In genomic region chr15:45205192-45205591, GRCh38 we compare ENCODE assay signal across 8 cellular contexts. TPM values are rescaled to one million over a fixed set of nuclear protein-coding genes. Genes with fewer than 3 reads are reported as not detected.
A peak's percentile ranks its signal among the peaks of the same experiment; 100 is the strongest.
DNase-seq lines count a peak whose midpoint lies in the region; ATAC-seq, FAIRE-seq and TF ChIP-seq lines count a peak whose summit lies in the region.

No MANE protein-coding gene starts in this region.

- H3K27ac Mint-ChIP-seq in T-helper 17 cell: no peak overlapping the region
- H3K27ac Mint-ChIP-seq in stimulated activated naive B cell treated with anti-CD40 and anti-IgM and Interleukin-4, amounts not matched to agents 10 μg/mL and 1 μg/mL and 100 μg/mL, for 72 hours: no peak overlapping the region

- H3K4me1 ChIP-seq in heart right ventricle: peaks cover 0 to 28% (median 14%) of the 10 kb centered on the region in 9 donors
- peaks cover 0 to 2% of the 10 kb centered on the region in 2 experiments; a peak in 2 of 5 replicates for H3K4me1 ChIP-seq in K562 (replicated peaks in 1 of 2; ENCODE audit: control insufficient read depth in 2 of 2, insufficient read depth in 2 of 2, low read length in 2 of 2)

- H3K27me3 Mint-ChIP-seq in T-helper 17 cell: peaks cover 24% of the 10 kb centered on the region
- peaks cover 18 to 23% of the 10 kb centered on the region in 2 donors for H3K27me3 Mint-ChIP-seq in stimulated activated naive B cell treated with anti-CD40 and anti-IgM and Interleukin-4, amounts not matched to agents 10 μg/mL and 1 μg/mL and 100 μg/mL, for 72 hours

- in situ Hi-C loops in K562 (cut with MboI): loop anchor here (5.0 kb wide), 1 partner anchor 247 kb away; no protein-coding TSS in a partner anchor

- no peaks in the 10 kb centered on the region for H3K79me2 ChIP-seq in K562 (ENCODE audit: control insufficient read depth, insufficient read depth, low read length)

- H3K4me3 ChIP-seq in heart right ventricle (no peak overlapping the region), K562 (no peak overlapping the region)

- H2AFZ ChIP-seq in K562 (ENCODE audit: low read depth, low read length): no peak overlapping the region; the same call in 1 of the 2 replicates

- H3K9me1 ChIP-seq in K562 (ENCODE audit: control insufficient read depth, insufficient read depth, low read length): no peaks in the 10 kb centered on the region

- H4K20me1 ChIP-seq in K562 (replicated peaks; ENCODE audit: control insufficient read depth, insufficient read depth, low read length): no peaks in the 10 kb centered on the region

- H3K4me2 ChIP-seq in K562 (ENCODE audit: insufficient read depth, low read length): no peak overlapping the region; the same call in 1 of the 2 replicates

- H3K4me1 Mint-ChIP-seq in T-helper 17 cell: peaks cover 6% of the 10 kb centered on the region
- peaks cover 0 to 8% of the 10 kb centered on the region in 2 donors for H3K4me1 Mint-ChIP-seq in stimulated activated naive B cell treated with anti-CD40 and anti-IgM and Interleukin-4, amounts not matched to agents 10 μg/mL and 1 μg/mL and 100 μg/mL, for 72 hours

- DNase-seq in heart right ventricle (peak in 1 of 2 donors; percentile 57), Right ventricle myocardium superior (no peak), NCI-H1092 (lab: John Stamatoyannopoulos, UW) (peak; percentile 50), T-helper 17 cell (peak in 2 of 3 donors; percentile 23 to 48), K562 (ENCODE audit: extremely low read depth in 1 of 4, low spot score in 3 of 4) (peak; percentile 45 to 79 (median 62)), left kidney (ENCODE audit: low read depth, low spot score) (peak; percentile 86)
- peak; percentile 44 for DNase-seq in stimulated activated naive B cell treated with anti-CD40 and anti-IgM and Interleukin-4, amounts not matched to agents 10 μg/mL and 1 μg/mL and 100 μg/mL, for 72 hours

- no peak for TF ChIP-seq EP300 in K562 (IDR thresholded peaks at IDR 0.05; ENCODE audit: low read length)

- intact Hi-C loops in heart right ventricle (cut with DNase I) (loop anchor here in 2 of 10 donors (5.0 kb wide), 1 partner anchor 67 kb away; no protein-coding TSS in a partner anchor), Right ventricle myocardium superior (cut with DNase I) (no loop called here), K562 (cut with micrococcal nuclease) (loop anchor here (1.0 kb wide), 3 partner anchors 42 to 252 kb away; no protein-coding TSS in a partner anchor)

- no peak overlapping the region for H3K4me3 Mint-ChIP-seq in T-helper 17 cell
- no peak overlapping the region for H3K4me3 Mint-ChIP-seq in stimulated activated naive B cell treated with anti-CD40 and anti-IgM and Interleukin-4, amounts not matched to agents 10 μg/mL and 1 μg/mL and 100 μg/mL, for 72 hours

- H3K36me3 ChIP-seq in heart right ventricle: no peaks in the 10 kb centered on the region
- no peaks in the 10 kb centered on the region for H3K36me3 ChIP-seq in K562 (ENCODE audit: control insufficient read depth, insufficient read depth, low read length)

- H3K27me3 ChIP-seq in heart right ventricle (no peaks in the 10 kb centered on the region), K562 (ENCODE audit: control insufficient read depth in 2 of 2, insufficient read depth in 2 of 2, low read length in 2 of 2) (peaks cover 2 to 4% of the 10 kb centered on the region in 2 experiments; a peak in 1 of 5 replicates)

- BruUV-seq in K562 (replicated peaks; lab: Mats Ljungman, UMichigan): no TSS peak

- peaks cover 4% of the 10 kb centered on the region for H3K36me3 Mint-ChIP-seq in T-helper 17 cell (ENCODE audit: low read depth)
- H3K36me3 Mint-ChIP-seq in stimulated activated naive B cell treated with anti-CD40 and anti-IgM and Interleukin-4, amounts not matched to agents 10 μg/mL and 1 μg/mL and 100 μg/mL, for 72 hours: no peaks in the 10 kb centered on the region

- no peak for ATAC-seq in heart right ventricle
- no peak for ATAC-seq in Right ventricle myocardium superior (ENCODE audit: poor library complexity)
- ATAC-seq in T-helper 17 cell: peak; percentile 10
- ATAC-seq in K562: peak; percentile 68
- peak; percentile 12 to 14 for ATAC-seq in stimulated activated naive B cell treated with anti-CD40 and anti-IgM and Interleukin-4, amounts not matched to agents 10 μg/mL and 1 μg/mL and 100 μg/mL, for 72 hours (replicated peaks)
- ATAC-seq in HG03469 (IDR thresholded peaks at IDR 0.05; ENCODE audit: unreplicated experiment): no peak

- TF ChIP-seq CTCF in heart right ventricle (IDR thresholded peaks at IDR 0.05) (peak; percentile 56 to 82 (median 74)), K562 (IDR thresholded peaks at IDR 0.05 in 2 of 3, conservative IDR thresholded peaks at IDR 0.05 in 1 of 3; ENCODE audit: insufficient read depth in 2 of 3, low read depth in 1 of 3, low read length in 3 of 3) (peak; percentile 89 to 97 (median 95))

- peak; percentile 83 for FAIRE-seq in K562 (lab: Jason Lieb, UNC)

- TF ChIP-seq POLR2A in K562 (conservative IDR thresholded peaks at IDR 0.05): no peak

- CTCF ChIA-PET in K562 (lab: Yijun Ruan, JAX; ENCODE audit: low intra/inter-chr PET ratio): interaction anchor here (0.9 to 3.4 kb wide), 3 partner anchors 63 to 406 kb away, joined by 3 to 33 read pairs (median 7); no protein-coding TSS in a partner anchor

- H3K9me3 ChIP-seq in heart right ventricle: no peaks in the 10 kb centered on the region
- no peaks in the 10 kb centered on the region for H3K9me3 ChIP-seq in T-helper 17 cell (ENCODE audit: control insufficient read depth, low read length, poor library complexity, severe bottlenecking)
- no peaks in the 10 kb centered on the region for H3K9me3 ChIP-seq in K562 (replicated peaks; ENCODE audit: control insufficient read depth, insufficient read depth, low read depth, low read length)

- no peaks in the 10 kb centered on the region for H3K9me3 Mint-ChIP-seq in stimulated activated naive B cell treated with anti-CD40 and anti-IgM and Interleukin-4, amounts not matched to agents 10 μg/mL and 1 μg/mL and 100 μg/mL, for 72 hours

- POLR2A ChIA-PET in K562 (lab: Yijun Ruan, JAX): interaction anchor here (0.6 kb wide), 1 partner anchor 13 kb away, joined by 3 read pairs; no protein-coding TSS in a partner anchor

- 0 to 4% methylated on average over 2 of the region's 2 CpGs for WGBS in heart right ventricle, 2 donors
- 4% methylated on average over 2 of the region's 2 CpGs for WGBS in K562 (ENCODE audit: insufficient coverage, low coverage, missing lambda C conversion rate)

- no peak overlapping the region for H3K9ac ChIP-seq in K562 (ENCODE audit: insufficient read depth in 1 of 2, low read depth in 2 of 2, low read length in 2 of 2)

- peak overlapping the region in 1 of 10 donors; percentile 45 for H3K27ac ChIP-seq in heart right ventricle
- no peak overlapping the region for H3K27ac ChIP-seq in K562 (ENCODE audit: extremely low read depth, low read depth, low read length)

- peak; percentile 70 to 86 for TF ChIP-seq RAD21 in K562 (CRISPR knock-in tag; conservative IDR thresholded peaks at IDR 0.05 in 1 of 2, IDR thresholded peaks at IDR 0.05 in 1 of 2)

TF ChIP-seq in K562, 482 proteins besides CTCF, POLR2A, EP300 and RAD21 (continues in another document):
- TF ChIP-seq ELF4 (CRISPR knock-in tag; IDR thresholded peaks at IDR 0.05): no peak
- TF ChIP-seq BHLHE40 (IDR thresholded peaks at IDR 0.05; ENCODE audit: low read length): 0 out of 2 replicates have a peak, but pooled peaks have one; percentile 21
- TF ChIP-seq FOXA3 (CRISPR knock-in tag; conservative IDR thresholded peaks at IDR 0.05 in 1 of 2, IDR thresholded peaks at IDR 0.05 in 1 of 2): no peak
- no peak for TF ChIP-seq XRCC3 (IDR thresholded peaks at IDR 0.05)

RNA-seq across cellular contexts. Expression of gene SHF, which starts 17.4 kb away (rescaled TPM):
- 1 to 10 TPM; 3.6 to 8.4 (median 5.6) TPM for total RNA-seq in heart right ventricle
- polyA plus RNA-seq in heart right ventricle: 1 to 10 TPM; 2.4 to 5.8 TPM
- total RNA-seq in Right ventricle myocardium superior: 3.3 TPM
- 1 to 10 TPM; 2.0 to 2.8 TPM for total RNA-seq in T-helper 17 cell
- 3.0 and 6.7 TPM in 2 replicates for total RNA-seq in K562 (2011; cell fraction: chromatin; rRNA removed; ENCODE audit: low replicate concordance)
- 1.7 and 5.3 TPM in 2 replicates for total RNA-seq in K562 (2011; cell fraction: nucleolus; rRNA removed)
- 2.5 and 6.9 TPM in 2 replicates for total RNA-seq in K562 (2011; cell fraction: nucleoplasm; rRNA removed)
- total RNA-seq in K562 (2014; rRNA removed): 0.54 and 1.1 TPM in 2 replicates
- 0.51 and 0.80 TPM in 2 replicates for total RNA-seq in K562 (2014; rRNA removed; fragmentation: Illumina TruSeq; extraction: Trizol)
- 0.62 and 0.68 TPM in 2 replicates for total RNA-seq in K562 (2015; rRNA removed; fragmentation: Illumina TruSeq; extraction: Trizol)
- 1.3 and 1.4 TPM in 2 replicates for total RNA-seq in K562 (2021)
- polyA plus RNA-seq in K562 (2011; rRNA removed): 0.74 and 2.2 TPM in 2 replicates
- polyA plus RNA-seq in K562 (2011; cell fraction: cytosol; rRNA removed): 0.65 and 2.4 TPM in 2 replicates
- 1.4 and 4.0 TPM in 2 replicates for polyA plus RNA-seq in K562 (2011; cell fraction: nucleus; rRNA removed)
- 1.2 and 1.5 TPM in 2 replicates for polyA plus RNA-seq in K562 (2012)
- polyA plus RNA-seq in K562 (2014; fragmentation: Illumina TruSeq; extraction: Trizol): 0.95 and 1.2 TPM in 2 replicates
- polyA plus RNA-seq in K562 (2014; fragmentation: Nextera tagmentation; extraction: Ambion mirVana): not detected
- 0.66 and 0.85 TPM in 2 replicates for polyA plus RNA-seq in K562 (2014; rRNA removed)
- 0.36 and 2.0 TPM in 2 replicates for polyA minus RNA-seq in K562 (2011; rRNA and poly(A)+ RNA removed)
- polyA minus RNA-seq in K562 (2011; cell fraction: cytosol; rRNA and poly(A)+ RNA removed): 1.5 and 2.7 TPM in 2 replicates
- polyA minus RNA-seq in K562 (2011; cell fraction: nucleus; rRNA and poly(A)+ RNA removed): 3.0 and 4.2 TPM in 2 replicates

RNA-seq across cellular contexts. Expression of gene SLC28A2, which starts 46.8 kb away (rescaled TPM):
- not detected for total RNA-seq in heart right ventricle
- polyA plus RNA-seq in heart right ventricle: not detected
- not detected for total RNA-seq in Right ventricle myocardium superior
- total RNA-seq in T-helper 17 cell: not detected
- total RNA-seq in K562 (2011; cell fraction: chromatin; rRNA removed; ENCODE audit: low replicate concordance): not detected in 2 replicates
- total RNA-seq in K562 (2011; cell fraction: nucleolus; rRNA removed): not detected in 2 replicates
- total RNA-seq in K562 (2011; cell fraction: nucleoplasm; rRNA removed): not detected in 2 replicates
- total RNA-seq in K562 (2014; rRNA removed): not detected in 2 replicates
- total RNA-seq in K562 (2014; rRNA removed; fragmentation: Illumina TruSeq; extraction: Trizol): not detected in 2 replicates
- total RNA-seq in K562 (2015; rRNA removed; fragmentation: Illumina TruSeq; extraction: Trizol): not detected in 2 replicates
- not detected in 2 replicates for total RNA-seq in K562 (2021)
- polyA plus RNA-seq in K562 (2011; rRNA removed): not detected in 2 replicates
- polyA plus RNA-seq in K562 (2011; cell fraction: cytosol; rRNA removed): not detected in 2 replicates
- not detected in 2 replicates for polyA plus RNA-seq in K562 (2011; cell fraction: nucleus; rRNA removed)
- polyA plus RNA-seq in K562 (2012): 0.06 and 0.07 TPM in 2 replicates
- not detected in 2 replicates for polyA plus RNA-seq in K562 (2014; fragmentation: Illumina TruSeq; extraction: Trizol)
- under 1 TPM; 0.03 to 0.04 TPM for polyA plus RNA-seq in K562 (2014; fragmentation: Nextera tagmentation; extraction: Ambion mirVana)
- not detected in 2 replicates for polyA plus RNA-seq in K562 (2014; rRNA removed)
- polyA minus RNA-seq in K562 (2011; rRNA and poly(A)+ RNA removed): not detected in 2 replicates
- not detected in 2 replicates for polyA minus RNA-seq in K562 (2011; cell fraction: cytosol; rRNA and poly(A)+ RNA removed)
- not detected in 2 replicates for polyA minus RNA-seq in K562 (2011; cell fraction: nucleus; rRNA and poly(A)+ RNA removed)

Comparison
In these comparisons a context has a peak if more than half of its experiments do, and no peak if none do; other contexts are left out.
1. ATAC-seq: peak in T-helper 17 cell (single experiment), K562 (single experiment) and stimulated activated naive B cell treated with anti-CD40 and anti-IgM and Interleukin-4, amounts not matched to agents 10 μg/mL and 1 μg/mL and 100 μg/mL, for 72 hours (2 of 2); none in heart right ventricle (0 of 8), Right ventricle myocardium superior (single experiment) and HG03469 (single experiment).